23 cellular contexts compared by ENCODE assay signal in genomic region chr10:7626283-7626682, GRCh38. TPM values are rescaled to one million over a fixed set of nuclear protein-coding genes. Genes with fewer than 3 reads are reported as not detected.
DNase-seq lines count a peak whose midpoint lies in the region; ATAC-seq, FAIRE-seq and TF ChIP-seq lines count a peak whose summit lies in the region.
"Had no signal": no experiment of that assay in that cellular context is flagged by ENCODE, and none has a peak within 500 bp of the region (broad histone marks: within the 10 kb centered on the region; RNA-seq: fewer than 3 reads in every experiment).

No MANE protein-coding gene starts in this region.

- peak; percentile 50 for ATAC-seq in omental fat pad (ENCODE audit: low FRiP score)
- ATAC-seq: activated T-helper 17 cell treated with anti-CD3 and anti-CD28 coated beads, Interleukin-2, amount 50 U/mL, for 72 hours; effector memory CD8-positive, alpha-beta T cell; esophagus mucosa; HCT116 had no signal

- H3K27me3 ChIP-seq in esophagus squamous epithelium, result no peaks in the 10 kb centered on the region
- H3K27me3 ChIP-seq in hepatocyte, result no peaks in the 10 kb centered on the region
- no peaks in the 10 kb centered on the region for H3K27me3 ChIP-seq in adrenal gland

- intact Hi-C loops in esophagus squamous epithelium (cut with DNase I) (no loop called here), adrenal gland (cut with DNase I) (no loop called here)

- no peak for TF ChIP-seq CTCF in esophagus squamous epithelium (IDR thresholded peaks at IDR 0.05)
- no peak for TF ChIP-seq CTCF in omental fat pad (IDR thresholded peaks at IDR 0.05)
- no peak for TF ChIP-seq CTCF in hepatocyte (IDR thresholded peaks at IDR 0.05; ENCODE audit: poor library complexity)
- TF ChIP-seq CTCF in adrenal gland (IDR thresholded peaks at IDR 0.05), result no peak

- H3K79me2 ChIP-seq in hepatocyte, result no peaks in the 10 kb centered on the region

- 26 to 33% methylated on average over 10 of the region's 10 CpGs for WGBS in esophagus squamous epithelium, 2 donors
- 88% methylated on average over 10 of the region's 10 CpGs for WGBS in hepatocyte (ENCODE audit: low lambda C conversion rate, missing lambda C conversion rate)
- 46 to 66% (median 60%) methylated on average over 10 of the region's 10 CpGs for WGBS in adrenal gland, 4 donors

- no peak for FAIRE-seq in urothelium cell line (lab: Jason Lieb, UNC)
- FAIRE-seq: GM19239, keratinocyte had no signal

- H3K36me3 ChIP-seq in esophagus squamous epithelium (no peaks in the 10 kb centered on the region), hepatocyte (replicated peaks; ENCODE audit: insufficient read depth, low read depth) (no peaks in the 10 kb centered on the region), adrenal gland (replicated peaks in 1 of 2) (no peaks in the 10 kb centered on the region)
- H3K36me3 ChIP-seq: lower lobe of right lung had no signal

- H3K27ac ChIP-seq in esophagus squamous epithelium (peak overlapping the region; percentile 27 to 85 (median 72)), hepatocyte (no peak overlapping the region), adrenal gland (no peak overlapping the region)
- H3K27ac ChIP-seq: C4-2B, lower lobe of right lung, psoas muscle had no signal

- peak overlapping the region in 1 of 4 donors; percentile 17 for H3K4me3 ChIP-seq in esophagus squamous epithelium
- H3K4me3 ChIP-seq in hepatocyte, result no peak overlapping the region
- no peak overlapping the region for H3K4me3 ChIP-seq in adrenal gland
- H3K4me3 ChIP-seq: lower lobe of right lung, psoas muscle had no signal

- no peaks in the 10 kb centered on the region for H4K20me1 ChIP-seq in hepatocyte (ENCODE audit: insufficient read depth, poor library complexity, severe bottlenecking)

- H3K9me2 ChIP-seq in hepatocyte (replicated peaks; ENCODE audit: insufficient read depth), result no peaks in the 10 kb centered on the region

- TF ChIP-seq POLR2A in esophagus squamous epithelium (IDR thresholded peaks at IDR 0.05) (no peak), adrenal gland (IDR thresholded peaks at IDR 0.05) (no peak)

- H3K4me1 ChIP-seq in esophagus squamous epithelium, result peaks cover 0 to 16% (median 9%) of the 10 kb centered on the region in 3 donors
- H3K4me1 ChIP-seq in hepatocyte (ENCODE audit: insufficient read depth), result no peaks in the 10 kb centered on the region
- no peaks in the 10 kb centered on the region for H3K4me1 ChIP-seq in adrenal gland (replicated peaks in 1 of 2)
- H3K4me1 ChIP-seq: lower lobe of right lung, psoas muscle had no signal

- DNase-seq in NCI-H226 (peak; percentile 36), esophagus squamous epithelium (lab: John Stamatoyannopoulos, UW) (no peak), omental fat pad (ENCODE audit: low spot score) (no peak), urothelium cell line (ENCODE audit: low spot score) (peak; percentile 41), NCI-H1105 (lab: John Stamatoyannopoulos, UW) (no peak), hepatocyte (ENCODE audit: low spot score) (no peak), adrenal gland (no peak)
- DNase-seq: activated CD4-positive, alpha-beta T cell treated with anti-CD3 and anti-CD28 coated beads, Interleukin-2, amount 50 U/mL, for 48 hours; activated CD4-positive, CD25-positive, alpha-beta regulatory T cell; activated CD8-positive, alpha-beta memory T cell treated with anti-CD3 and anti-CD28 coated beads, Interleukin-2, amount 50 U/mL, for 4 hours; activated naive CD8-positive, alpha-beta T cell treated with anti-CD3 and anti-CD28 coated beads for 36 hours; effector memory CD8-positive, alpha-beta T cell; NCI-H2081 treated with DMSO at 0.1 percent for 48 hours; NCI-H446 treated with DMSO at 0.1 percent for 48 hours; SHP77 treated with DMSO at 0.1 percent for 48 hours had no signal

- H3K4me2 ChIP-seq in hepatocyte, result no peak overlapping the region

- no peak overlapping the region for H2AFZ ChIP-seq in hepatocyte

- no peaks in the 10 kb centered on the region for H3K9me3 ChIP-seq in esophagus squamous epithelium
- no peaks in the 10 kb centered on the region for H3K9me3 ChIP-seq in hepatocyte (ENCODE audit: low read depth)
- H3K9me3 ChIP-seq in adrenal gland (replicated peaks in 1 of 3), result no peaks in the 10 kb centered on the region
- H3K9me3 ChIP-seq: lower lobe of right lung, psoas muscle had no signal

RNA-seq across cellular contexts. Expression of gene ITIH5, which starts 40.5 kb away (rescaled TPM):
- 10 to 100 TPM in 1 of 4 donors, 1 to 10 TPM in 3; 2.2 to 21.4 (median 3.3) TPM for total RNA-seq in esophagus squamous epithelium
- total RNA-seq in omental fat pad, result 100 to 1,000 TPM in 2 of 4 donors, 10 to 100 TPM in 2; 50.0 to 263 (median 97.9) TPM
- total RNA-seq in hepatocyte, result 22.8 and 24.4 TPM in 2 replicates
- 17.6 and 22.3 TPM in 2 replicates for polyA plus RNA-seq in hepatocyte
- total RNA-seq in adrenal gland, result 1 to 10 TPM in 7 of 8 donors, under 1 TPM in 1; 0.87 to 6.2 (median 2.0) TPM
- polyA plus RNA-seq in adrenal gland, result 1 to 10 TPM in 2 of 3 donors, under 1 TPM in 1; 0.66 to 2.5 (median 1.2) TPM
- total RNA-seq: activated naive CD8-positive, alpha-beta T cell treated with anti-CD3 and anti-CD28 coated beads for 36 hours had no signal
- polyA plus RNA-seq: keratinocyte had no signal

Comparison
In these comparisons a context has a peak if more than half of its experiments do, and no peak if none do; other contexts are left out.
1. DNase-seq: peak in NCI-H226 (single experiment) and urothelium cell line (single experiment); none in esophagus squamous epithelium (single experiment), omental fat pad (single experiment), NCI-H1105 (single experiment), hepatocyte (single experiment) and adrenal gland (0 of 7).
2. H3K27ac ChIP-seq: peak in esophagus squamous epithelium (4 of 4); none in hepatocyte (single experiment) and adrenal gland (0 of 5).